6 cellular contexts compared by ENCODE assay signal in genomic region chr4:111076299-111076698, GRCh38.
DNase-seq lines count a peak whose midpoint lies in the region; ATAC-seq, FAIRE-seq and TF ChIP-seq lines count a peak whose summit lies in the region.
"Not testable (repeated sequence)": the region's sequence is repeated elsewhere in the genome, so short reads cannot be mapped to it uniquely, and the experiment has no call there.

No MANE protein-coding gene starts in this region.

- H3K9me3 ChIP-seq in A549; IMR-90 (ENCODE audit: control insufficient read depth, insufficient read depth, low read length); HepG2 (ENCODE audit: low read length): not testable (repeated sequence)

- H3K79me2 ChIP-seq in HepG2 (ENCODE audit: insufficient read depth, low read length) = not testable (repeated sequence)

- not testable (repeated sequence) for H4K5ac ChIP-seq in IMR-90 (ENCODE audit: low read depth, low read length)

- H3K9ac ChIP-seq in IMR-90 (ENCODE audit: low read depth, low read length); HepG2 (ENCODE audit: insufficient read depth, low read depth, low read length): not testable (repeated sequence)

- H2BK5ac ChIP-seq in IMR-90 (ENCODE audit: low read depth, low read length, poor library complexity, severe bottlenecking) = not testable (repeated sequence)

- not testable (repeated sequence) for FAIRE-seq in A549 (lab: Jason Lieb, UNC); HepG2 (lab: Jason Lieb, UNC)

- not testable (repeated sequence) for H2AK9ac ChIP-seq in IMR-90 (replicated peaks; ENCODE audit: low read depth, low read length, poor library complexity)

- not testable (repeated sequence) for H3K27me3 ChIP-seq in IMR-90 (ENCODE audit: control insufficient read depth, insufficient read depth, low read length); HepG2 (ENCODE audit: control insufficient read depth in 1 of 2, insufficient read depth in 2 of 2, low read length in 2 of 2)

- not testable (repeated sequence) for H2BK15ac ChIP-seq in IMR-90 (ENCODE audit: low read depth, low read length)

- intact Hi-C loops in IMR-90 (cut with micrococcal nuclease); HepG2 (cut with micrococcal nuclease; ENCODE audit: unreplicated experiment): not testable (repeated sequence)

- not testable (repeated sequence) for H3K14ac ChIP-seq in IMR-90 (replicated peaks; ENCODE audit: low read depth, low read length)

- H2BK120ac ChIP-seq in IMR-90 (ENCODE audit: low read depth, low read length) = not testable (repeated sequence)

- TF ChIP-seq EP300 in A549 (IDR thresholded peaks at IDR 0.05); HepG2 (IDR thresholded peaks at IDR 0.05; ENCODE audit: low read depth in 2 of 2, low read length in 2 of 2); HepG2 (CRISPR knock-in tag; IDR thresholded peaks at IDR 0.05; ENCODE audit: borderline replicate concordance): not testable (repeated sequence)

- not testable (repeated sequence) for H2BK20ac ChIP-seq in IMR-90 (ENCODE audit: low read depth, low read length)

- POLR2A ChIA-PET in A549 (lab: Yijun Ruan, JAX); IMR-90 (lab: Charles Lee; ENCODE audit: unreplicated experiment); HepG2 (lab: Yijun Ruan, JAX): not testable (repeated sequence)

- not testable (repeated sequence) for BruUV-seq in IMR-90 (replicated peaks; lab: Mats Ljungman, UMichigan); HepG2 (replicated peaks; lab: Mats Ljungman, UMichigan)

- H3K4me2 ChIP-seq in A549; IMR-90 (ENCODE audit: low read depth, low read length); HepG2 (ENCODE audit: low read depth, low read length): not testable (repeated sequence)

- H3K79me1 ChIP-seq in IMR-90 (ENCODE audit: low read depth in 1 of 2, low read length in 2 of 2) = not testable (repeated sequence)

- H3K4me3 ChIP-seq in A549; IMR-90 (ENCODE audit: insufficient read depth, low read depth, low read length); HepG2 (replicated peaks in 1 of 3; ENCODE audit: insufficient read depth in 1 of 3, low read depth in 2 of 3, low read length in 3 of 3): not testable (repeated sequence)

- H3K4me1 ChIP-seq in A549; IMR-90 (ENCODE audit: control insufficient read depth, insufficient read depth, low read length); HepG2 (ENCODE audit: insufficient read depth, low read length): not testable (repeated sequence)

- H4K8ac ChIP-seq in IMR-90 (ENCODE audit: low read depth in 2 of 2, low read length in 2 of 2) = not testable (repeated sequence)

- CTCF ChIA-PET in A549 (lab: Yijun Ruan, JAX); IMR-90 (lab: Yijun Ruan, JAX); HepG2 (lab: Yijun Ruan, JAX; ENCODE audit: low intra/inter-chr PET ratio, low total read pairs): not testable (repeated sequence)

- not testable (repeated sequence) for H4K91ac ChIP-seq in IMR-90 (ENCODE audit: insufficient read depth, low read depth, low read length)

- in situ Hi-C loops in IMR-90 (cut with MboI; ENCODE audit: low sequenced_read_pairs); HepG2 (cut with HindIII; ENCODE audit: extremely low pct_ligation_motif_present, low pct_unique_long_range_greater_than_20kb): not testable (repeated sequence)

- dilution Hi-C loops in IMR-90 (cut with HindIII; ENCODE audit: low sequenced_read_pairs, unreplicated experiment) = not testable (repeated sequence)

- not testable (repeated sequence) for H3K56ac ChIP-seq in IMR-90 (ENCODE audit: extremely low read depth, insufficient read depth, low read length)

- H3K18ac ChIP-seq in IMR-90 (ENCODE audit: low read depth, low read length) = not testable (repeated sequence)

- not testable (repeated sequence) for H2AFZ ChIP-seq in IMR-90 (replicated peaks; ENCODE audit: low read length, poor library complexity); HepG2 (ENCODE audit: low read length)

- not testable (repeated sequence) for H3K23ac ChIP-seq in IMR-90 (ENCODE audit: low read depth, low read length)

- H4K20me1 ChIP-seq in IMR-90 (ENCODE audit: insufficient read depth, low read length); HepG2 (ENCODE audit: insufficient read depth, low read length): not testable (repeated sequence)

- 18% methylated on average over 1 of the region's 1 CpG for WGBS in A549 (ENCODE audit: missing lambda C conversion rate)
- no CpG with 5 or more reads among the region's 1 CpG for WGBS in IMR-90 (ENCODE audit: extremely low coverage in 2 of 2, insufficient read length in 1 of 2), 2 experiments
- WGBS in HepG2 (ENCODE audit: low lambda C conversion rate) = 0% methylated on average over 1 of the region's 1 CpG

- TF ChIP-seq RAD21 in A549 (conservative IDR thresholded peaks at IDR 0.05 in 1 of 2, IDR thresholded peaks at IDR 0.05 in 1 of 2); IMR-90 (IDR thresholded peaks at IDR 0.05; ENCODE audit: low read length); HepG2 (CRISPR knock-in tag; IDR thresholded peaks at IDR 0.05): not testable (repeated sequence)

- H3K36me3 ChIP-seq in IMR-90 (ENCODE audit: control insufficient read depth, insufficient read depth, low read length); HepG2 (replicated peaks in 1 of 2; ENCODE audit: control insufficient read depth in 1 of 2, insufficient read depth in 2 of 2, low read length in 2 of 2): not testable (repeated sequence)

- DNase-seq in A549 (ENCODE audit: low read depth in 1 of 2, low spot score in 1 of 2); IMR-90; HepG2 (ENCODE audit: low spot score): not testable (repeated sequence)
- peak; percentile 1 for DNase-seq in EH (ENCODE audit: low read depth)
- DNase-seq in OCI-M1 (lab: John Stamatoyannopoulos, UW) = peak; percentile 7
- DNase-seq in iris pigment epithelial cell (ENCODE audit: low read depth) = peak; percentile 18

- not testable (repeated sequence) for H2AK5ac ChIP-seq in IMR-90 (ENCODE audit: low read depth, low read length)

- H3K27ac ChIP-seq in A549; IMR-90 (ENCODE audit: insufficient read depth, low read length); HepG2 (ENCODE audit: extremely low read length, insufficient read depth, low read length): not testable (repeated sequence)

- H3K9me1 ChIP-seq in IMR-90 (ENCODE audit: insufficient read depth, low read length) = not testable (repeated sequence)

- H3K4ac ChIP-seq in IMR-90 (ENCODE audit: low read depth, low read length) = not testable (repeated sequence)

- not testable (repeated sequence) for TF ChIP-seq POLR2A in A549 (IDR thresholded peaks at IDR 0.05; ENCODE audit: low read length); IMR-90 (IDR thresholded peaks at IDR 0.05; ENCODE audit: low read depth, low read length); HepG2 (IDR thresholded peaks at IDR 0.05; ENCODE audit: insufficient read depth in 1 of 2, low read depth in 2 of 2, low read length in 2 of 2)

- ATAC-seq in A549; IMR-90 (ENCODE audit: low read depth); HepG2: not testable (repeated sequence)

- TF ChIP-seq CTCF in A549 (IDR thresholded peaks at IDR 0.05); IMR-90 (conservative IDR thresholded peaks at IDR 0.05; ENCODE audit: low read depth, low read length); HepG2 (CRISPR knock-in tag; IDR thresholded peaks at IDR 0.05): not testable (repeated sequence)

TF ChIP-seq in A549, 52 proteins besides CTCF, POLR2A, EP300 and RAD21:
- peak; percentile 58; the same call in 1 of the 2 replicates for TF ChIP-seq NFE2L2 (conservative IDR thresholded peaks at IDR 0.05; ENCODE audit: low read length)
- TF ChIP-seq MAFK (IDR thresholded peaks at IDR 0.05; ENCODE audit: partially characterized antibody) = peak; percentile 27

TF ChIP-seq in IMR-90, 13 proteins besides CTCF, POLR2A, EP300 and RAD21:
- TF ChIP-seq NFE2L2 (IDR thresholded peaks at IDR 0.05; ENCODE audit: low read depth, low read length) = peak; percentile 77

TF ChIP-seq in HepG2, 621 proteins besides CTCF, POLR2A, EP300 and RAD21:
- TF ChIP-seq MAFK (conservative IDR thresholded peaks at IDR 0.05 in 1 of 2, IDR thresholded peaks at IDR 0.05 in 1 of 2; ENCODE audit: low read length in 2 of 2) (0 out of 4 replicates have a peak, but pooled peaks of 1 of the 2 experiments have one; percentile 12), NFE2L2 (IDR thresholded peaks at IDR 0.05; ENCODE audit: low read length) (peak; percentile 54; the same call in 1 of the 2 replicates)
